In genomic region chr2:27236626-27237025, GRCh38 we compare ENCODE assay signal across 10 cellular contexts. TPM values are rescaled to one million over a fixed set of nuclear protein-coding genes. Genes with fewer than 3 reads are reported as not detected.
"Had no signal": no experiment of that assay in that cellular context is flagged by ENCODE, and none has a peak within 500 bp of the region (broad histone marks: within the 10 kb centered on the region; RNA-seq: fewer than 3 reads in every experiment).

No MANE protein-coding gene starts in this region.

- H3K27ac ChIP-seq: GM23248 had no signal

- FAIRE-seq: HTR-8/SVneo had no signal

- H3K4me1 ChIP-seq: HAP-1 had no signal

- H3K9me3 Mint-ChIP-seq: HFFc6 had no signal

- H3K9me3 ChIP-seq: HAP-1 had no signal

- ATAC-seq: HCT116 had no signal

- H3K4me3 Mint-ChIP-seq: HFFc6 had no signal

- DNase-seq: GM23248, GOT3, H7, HFFc6, IMR-90 had no signal

- H3K27ac Mint-ChIP-seq: HFFc6 had no signal

- H3K4me3 ChIP-seq: GM23248, HAP-1 had no signal

RNA-seq across cellular contexts. Expression of gene SLC30A3, which starts 26.2 kb away (rescaled TPM):
- total RNA-seq: GM23248, HFFc6, HT-29, IMR-90 had no signal
- polyA plus RNA-seq: GM23248 had no signal

RNA-seq across cellular contexts. Expression of gene DNAJC5G, which starts 38.6 kb away (rescaled TPM):
- total RNA-seq: GM23248, H4, H7, HFFc6, HT-29, IMR-90 had no signal
- polyA plus RNA-seq: GM23248, IMR-90 had no signal
